Comparison of ENCODE assay signal across 8 cellular contexts in the genomic region with DNA sequence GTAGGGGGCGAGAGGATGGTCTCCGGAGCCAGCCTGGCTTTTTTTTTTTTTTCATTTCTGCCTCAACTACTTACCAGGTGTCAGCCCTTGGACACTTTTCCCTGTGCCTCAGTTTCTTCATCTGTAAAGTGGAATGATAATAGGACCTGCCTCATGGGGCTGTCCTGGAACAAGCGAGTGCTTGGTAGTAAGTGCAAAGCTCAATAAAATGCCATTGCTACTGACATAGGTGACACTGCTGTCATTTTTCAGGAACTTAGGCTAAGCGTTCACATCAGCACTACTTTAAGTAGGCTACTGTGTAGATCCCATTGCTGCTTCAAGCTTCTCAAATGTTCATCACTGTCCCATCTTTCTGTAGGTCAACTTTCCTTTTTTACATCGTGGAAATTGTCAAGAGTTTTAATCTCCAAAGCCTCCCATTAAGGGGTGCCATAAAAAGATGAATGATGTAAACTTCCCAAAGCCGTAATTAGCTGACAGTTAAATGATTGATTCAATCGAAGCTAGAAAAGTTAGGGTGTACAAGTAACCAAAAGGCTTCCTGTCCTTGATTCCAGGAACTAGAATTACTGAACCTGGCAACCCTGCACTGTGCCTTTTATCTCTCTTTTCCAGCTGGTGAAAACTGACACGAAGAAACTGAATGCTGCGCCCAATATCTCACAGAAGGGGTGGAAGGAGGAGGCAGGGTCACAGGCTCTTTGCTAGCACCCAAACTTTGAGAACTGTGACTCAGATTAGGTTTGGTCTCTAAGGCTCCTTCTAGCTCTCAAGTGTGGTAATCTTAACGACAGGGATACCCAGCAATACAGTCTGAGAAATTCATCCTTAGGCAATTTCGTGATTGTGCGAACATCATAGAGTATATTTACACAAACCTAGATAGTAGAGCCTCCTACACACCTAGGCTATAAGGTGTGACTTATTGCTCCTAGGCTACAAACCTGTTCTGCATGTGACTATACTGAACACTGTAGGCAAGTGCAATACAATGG. TPM values are rescaled to one million over a fixed set of nuclear protein-coding genes. Genes with fewer than 3 reads are reported as not detected.
DNase-seq lines count a peak whose midpoint lies in the region; ATAC-seq and TF ChIP-seq lines count a peak whose summit lies in the region.

No MANE protein-coding gene starts in this region.

- H3K4me3 ChIP-seq in OCI-LY3 (ENCODE audit: low read length): peak overlapping the region; percentile 98
- H3K4me3 ChIP-seq in coronary artery: peak overlapping the region; percentile 95
- peak overlapping the region; percentile 73 for H3K4me3 ChIP-seq in mononuclear cell (ENCODE audit: low read length)
- peak overlapping the region; percentile 91 to 93 for H3K4me3 ChIP-seq in vagina

- DNase-seq in SIG-M5 treated with dmso at 0.1 percent for 504 hours (lab: John Stamatoyannopoulos, UW; ENCODE audit: unreplicated experiment) (peak; percentile 18), SIG-M5 (lab: John Stamatoyannopoulos, UW) (no peak), coronary artery (ENCODE audit: low spot score) (no peak), vagina (ENCODE audit: extremely low spot score in 2 of 2) (no peak), NCI-H446 treated with DMSO at 0.1 percent for 48 hours (lab: John Stamatoyannopoulos, UW) (no peak)

- peaks cover 38% of the 10 kb centered on the region for H3K4me1 ChIP-seq in OCI-LY3 (ENCODE audit: low read length)
- peaks cover 37% of the 10 kb centered on the region for H3K4me1 ChIP-seq in mononuclear cell (ENCODE audit: insufficient read depth, low read length)
- peaks cover 28% of the 10 kb centered on the region for H3K4me1 ChIP-seq in vagina

- TF ChIP-seq POLR2A in vagina (IDR thresholded peaks at IDR 0.05): no peak

- H3K9me3 ChIP-seq in OCI-LY3 (ENCODE audit: insufficient read depth, low read length) (0 out of 2 replicates have a peak, but pooled peaks cover 2% of the 10 kb centered on the region), mononuclear cell (ENCODE audit: low read depth, low read length) (peaks cover 5% of the 10 kb centered on the region), vagina (no peaks in the 10 kb centered on the region)

- H3K27me3 ChIP-seq in OCI-LY3 (ENCODE audit: low read depth, low read length): no peaks in the 10 kb centered on the region
- H3K27me3 ChIP-seq in mononuclear cell (ENCODE audit: insufficient read depth, low read length): no peaks in the 10 kb centered on the region
- H3K27me3 ChIP-seq in vagina: no peaks in the 10 kb centered on the region

- peak overlapping the region; percentile 84 for H3K9ac ChIP-seq in OCI-LY3 (ENCODE audit: low read length)

- ATAC-seq in HG03460 (IDR thresholded peaks at IDR 0.05; ENCODE audit: unreplicated experiment): no peak

- intact Hi-C loops in vagina (cut with DNase I): loop anchor here (5.0 to 10.0 kb wide), 2 partner anchors 88 to 130 kb away; partner anchors contain the start of gene ECHDC3

- peak overlapping the region; percentile 73; the same call in 1 of the 2 replicates for H2AFZ ChIP-seq in OCI-LY3 (ENCODE audit: low read depth, low read length)

- TF ChIP-seq CTCF in OCI-LY3 (IDR thresholded peaks at IDR 0.05; ENCODE audit: low read depth, low read length) (no peak), coronary artery (IDR thresholded peaks at IDR 0.05) (no peak), vagina (IDR thresholded peaks at IDR 0.05) (no peak)

- H4K20me1 ChIP-seq in OCI-LY3 (ENCODE audit: insufficient read depth, low read length): 0 out of 2 replicates have a peak, but pooled peaks cover 8% of the 10 kb centered on the region

- H3K79me2 ChIP-seq in OCI-LY3 (ENCODE audit: low read length): peaks cover 34% of the 10 kb centered on the region

- peak overlapping the region; percentile 65 for H3K4me2 ChIP-seq in OCI-LY3 (ENCODE audit: low read length)

- H3K27ac ChIP-seq in OCI-LY3 (ENCODE audit: low read length) (peak overlapping the region; percentile 41), coronary artery (peak overlapping the region; percentile 93 to 94), vagina (peak overlapping the region; percentile 81)

- no peaks in the 10 kb centered on the region for H3K36me3 ChIP-seq in OCI-LY3 (replicated peaks; ENCODE audit: low read depth, low read length)
- no peaks in the 10 kb centered on the region for H3K36me3 ChIP-seq in vagina

RNA-seq across cellular contexts. Expression of gene USP6NL, which starts 0.9 kb away (rescaled TPM):
- total RNA-seq in mononuclear cell (14.7 TPM), vagina (23.3 TPM)

Comparison
In these comparisons a context has a peak if more than half of its experiments do, and no peak if none do; other contexts are left out.
1. H3K27ac ChIP-seq: peak in every context shown above with its lines; median percentile 94 in coronary artery; 81 in vagina; 41 in OCI-LY3.